29 cellular contexts compared by ENCODE assay signal in genomic region chr9:13386324-13386723, GRCh38.
DNase-seq lines count a peak whose midpoint lies in the region; ATAC-seq, FAIRE-seq and TF ChIP-seq lines count a peak whose summit lies in the region.
"Had no signal": no experiment of that assay in that cellular context is flagged by ENCODE, and none has a peak within 500 bp of the region (broad histone marks: within the 10 kb centered on the region; RNA-seq: fewer than 3 reads in every experiment).

No MANE protein-coding gene starts in this region.

- H3K4me3 ChIP-seq in heart right ventricle (no peak overlapping the region), mesenchymal stem cell (ENCODE audit: insufficient read depth in 1 of 2, low read depth in 1 of 2, low read length in 2 of 2) (no peak overlapping the region), smooth muscle cell (no peak overlapping the region)
- H3K4me3 ChIP-seq: cardiac muscle cell, colonic mucosa, testis had no signal

- H4K91ac ChIP-seq in mesenchymal stem cell (ENCODE audit: low read length) = no peak overlapping the region

- H2BK5ac ChIP-seq in mesenchymal stem cell (ENCODE audit: low read depth, low read length, poor library complexity, severe bottlenecking) = no peak overlapping the region

- no peaks in the 10 kb centered on the region for H3K79me2 ChIP-seq in smooth muscle cell (ENCODE audit: low read depth)

- H4K20me1 ChIP-seq in smooth muscle cell (ENCODE audit: low read depth) = no peaks in the 10 kb centered on the region

- H2BK12ac ChIP-seq in mesenchymal stem cell (ENCODE audit: low read length in 2 of 2) = no peak overlapping the region

- no peak overlapping the region for H3K23ac ChIP-seq in mesenchymal stem cell (ENCODE audit: low read length in 2 of 2)

- no peak overlapping the region for H2AFZ ChIP-seq in mesenchymal stem cell (ENCODE audit: low read depth, low read length)
- H2AFZ ChIP-seq in smooth muscle cell (ENCODE audit: low read depth) = no peak overlapping the region

- H3K4ac ChIP-seq in mesenchymal stem cell (ENCODE audit: low read depth in 1 of 2, low read length in 2 of 2) = no peak overlapping the region

- no peak overlapping the region for H2AK5ac ChIP-seq in mesenchymal stem cell (ENCODE audit: low read length, severe bottlenecking)

- H3F3A ChIP-seq in smooth muscle cell (ENCODE audit: low read depth) = no peaks in the 10 kb centered on the region

- DNase-seq in heart right ventricle = no peak
- no peak for DNase-seq in left cardiac atrium
- no peak for DNase-seq in mesenchymal stem cell
- no peak for DNase-seq in smooth muscle cell (lab: John Stamatoyannopoulos, UW; ENCODE audit: unreplicated experiment)
- DNase-seq in GM19239 (ENCODE audit: insufficient read length, low spot score) = no peak
- no peak for DNase-seq in activated naive CD4-positive, alpha-beta T cell (lab: John Stamatoyannopoulos, UW)
- DNase-seq: activated CD4-positive, alpha-beta T cell treated with anti-CD3 and anti-CD28 coated beads, Interleukin-2, amount 10 ng/mL, durations not matched to agents 24 days and 14 days; activated CD8-positive, alpha-beta memory T cell treated with anti-CD3 and anti-CD28 coated beads for 24 hours; anterior cingulate cortex; CD4-positive, CD25-positive, alpha-beta regulatory T cell; colonic mucosa; DMS79 treated with DMSO at 0.1 percent for 48 hours; effector CD8-positive, alpha-beta T cell; GDM1; islet precursor cell; NCI-H446; NCI-H774; occipital lobe; small intestine; stimulated activated CD4-positive, alpha-beta T cell treated with anti-CD3 and anti-CD28 coated beads, Interleukin-1b, Interleukin-23, amount 100 ng/mL, for 48 hours; stimulated activated naive CD4-positive, alpha-beta T cell treated with Interleukin-2 at 50 U/mL for 16 hours; testis; WERI-Rb-1 had no signal

- H3K9me3 ChIP-seq in heart right ventricle (peaks cover 0 to 39% (median 8%) of the 10 kb centered on the region in 11 donors), mesenchymal stem cell (ENCODE audit: control insufficient read depth, low read length) (peaks cover 16% of the 10 kb centered on the region), smooth muscle cell (replicated peaks; ENCODE audit: low read depth) (no peaks in the 10 kb centered on the region)
- H3K9me3 ChIP-seq: colonic mucosa, testis had no signal

- peaks cover 0 to 13% (median 6%) of the 10 kb centered on the region in 9 donors for H3K4me1 ChIP-seq in heart right ventricle
- no peaks in the 10 kb centered on the region for H3K4me1 ChIP-seq in mesenchymal stem cell (ENCODE audit: control insufficient read depth, insufficient read depth, low read depth, low read length)
- H3K4me1 ChIP-seq in smooth muscle cell (ENCODE audit: low read depth) = no peaks in the 10 kb centered on the region
- H3K4me1 ChIP-seq: colonic mucosa, testis had no signal

- H3K27ac ChIP-seq in heart right ventricle (peak overlapping the region in 7 of 10 donors; percentile 36 to 80 (median 54)), mesenchymal stem cell (ENCODE audit: low read length, poor library complexity, severe bottlenecking) (no peak overlapping the region), smooth muscle cell (ENCODE audit: low read depth) (peak overlapping the region; percentile 88)
- H3K27ac ChIP-seq: cardiac muscle cell, colonic mucosa, epithelial cell of prostate, WERI-Rb-1 had no signal

- H3K36me3 ChIP-seq in heart right ventricle (no peaks in the 10 kb centered on the region), mesenchymal stem cell (ENCODE audit: control insufficient read depth in 1 of 2, insufficient read depth in 2 of 2, low read depth in 1 of 2, low read length in 2 of 2) (no peaks in the 10 kb centered on the region), smooth muscle cell (ENCODE audit: low read depth) (peaks cover 4% of the 10 kb centered on the region)
- H3K36me3 ChIP-seq: cardiac muscle cell, colonic mucosa, WERI-Rb-1 had no signal

- H3K14ac ChIP-seq in mesenchymal stem cell (ENCODE audit: low read length in 2 of 2) = no peak overlapping the region

- TF ChIP-seq CTCF in heart right ventricle (IDR thresholded peaks at IDR 0.05) (no peak), smooth muscle cell (IDR thresholded peaks at IDR 0.05; ENCODE audit: borderline replicate concordance, insufficient read depth, poor library complexity, severe bottlenecking) (no peak)

- no peak for FAIRE-seq in GM19239 (lab: Jason Lieb, UNC)
- FAIRE-seq: small intestine had no signal

- no peak overlapping the region for H2BK120ac ChIP-seq in mesenchymal stem cell (ENCODE audit: low read depth, low read length)

- H3K9ac ChIP-seq in mesenchymal stem cell (ENCODE audit: low read length) = peak overlapping the region; percentile 65
- no peak overlapping the region for H3K9ac ChIP-seq in smooth muscle cell (ENCODE audit: low read depth)

- 76 to 78% methylated on average over 2 of the region's 2 CpGs for WGBS in heart right ventricle, 2 donors
- no CpG with 5 or more reads among the region's 2 CpGs for WGBS in mesenchymal stem cell
- 96% methylated on average over 2 of the region's 2 CpGs for WGBS in smooth muscle cell (ENCODE audit: low lambda C conversion rate)

- H3K27me3 ChIP-seq in heart right ventricle (no peaks in the 10 kb centered on the region), mesenchymal stem cell (ENCODE audit: control insufficient read depth in 1 of 2, insufficient read depth in 1 of 2, low read length in 2 of 2) (no peaks in the 10 kb centered on the region), smooth muscle cell (ENCODE audit: low read depth) (no peaks in the 10 kb centered on the region)
- H3K27me3 ChIP-seq: cardiac muscle cell, colonic mucosa, testis had no signal

- H3K4me2 ChIP-seq in mesenchymal stem cell (ENCODE audit: low read length, poor library complexity, severe bottlenecking) (no peak overlapping the region), smooth muscle cell (no peak overlapping the region)

- H3K79me1 ChIP-seq in mesenchymal stem cell (replicated peaks; ENCODE audit: low read length, poor library complexity, severe bottlenecking) = no peaks in the 10 kb centered on the region

- H3K18ac ChIP-seq in mesenchymal stem cell (ENCODE audit: low read depth in 1 of 2, low read length in 2 of 2) = no peak overlapping the region

- intact Hi-C loops in heart right ventricle (cut with DNase I) = no loop called here
- intact Hi-C loops in left cardiac atrium (cut with DNase I) = no loop called here

- no peak overlapping the region for H4K8ac ChIP-seq in mesenchymal stem cell (ENCODE audit: low read length)

- H2BK15ac ChIP-seq in mesenchymal stem cell (ENCODE audit: low read depth, poor library complexity, severe bottlenecking) = no peak overlapping the region

- no peak for ATAC-seq in heart right ventricle
- no peak for ATAC-seq in left cardiac atrium
- no peak for ATAC-seq in GM19324 (IDR thresholded peaks at IDR 0.05; ENCODE audit: low FRiP score, unreplicated experiment)
- no peak for ATAC-seq in GM21447 (IDR thresholded peaks at IDR 0.05; ENCODE audit: unreplicated experiment)
- ATAC-seq: activated naive CD4-positive, alpha-beta T cell treated with anti-CD3 and anti-CD28 coated beads, Interleukin-2, amount 50 U/mL, for 72 hours; natural killer cell treated with Interleukin-12 subunit alpha and Interleukin-12 subunit beta and Interleukin-15 and Interleukin-18, amount 100 ng/mL, for 72 hours had no signal
